Comparison of ENCODE assay signal across 1 cellular context in genomic region chr2:230765611-230766300, GRCh38.
TF ChIP-seq lines count a peak whose summit lies in the region.

No MANE protein-coding gene starts in this region.

TF ChIP-seq in GM23338, 12 proteins besides CTCF, POLR2A, EP300 and RAD21 (continued from another document):
- no peak for TF ChIP-seq REST (IDR thresholded peaks at IDR 0.05; ENCODE audit: unreplicated experiment)
- no peak for TF ChIP-seq JUNB (IDR thresholded peaks at IDR 0.05; ENCODE audit: unreplicated experiment)
- TF ChIP-seq ZNF331 (CRISPR knock-in tag; IDR thresholded peaks at IDR 0.05; ENCODE audit: low read depth): no peak
- no peak for TF ChIP-seq POLR2AphosphoS5 (IDR thresholded peaks at IDR 0.05; ENCODE audit: low read depth)
- no peak for TF ChIP-seq ZNF114 (CRISPR knock-in tag; IDR thresholded peaks at IDR 0.05)
- TF ChIP-seq ETS1 (IDR thresholded peaks at IDR 0.05): no peak
